Comparison of ENCODE assay signal across 11 cellular contexts in genomic region chr13:41811588-41812021, GRCh38.
DNase-seq lines count a peak whose midpoint lies in the region; ATAC-seq, FAIRE-seq and TF ChIP-seq lines count a peak whose summit lies in the region.
"Had no signal": no experiment of that assay in that cellular context is flagged by ENCODE, and none has a peak within 500 bp of the region (broad histone marks: within the 10 kb centered on the region; RNA-seq: fewer than 3 reads in every experiment).

No MANE protein-coding gene starts in this region.

- FAIRE-seq in frontal cortex (lab: Jason Lieb, UNC): no peak
- FAIRE-seq: keratinocyte had no signal

- no peak overlapping the region for H2AK5ac ChIP-seq in IMR-90 (ENCODE audit: low read depth, low read length)

- no peak overlapping the region for H4K91ac ChIP-seq in IMR-90 (ENCODE audit: insufficient read depth, low read depth, low read length)

- H3K4me2 ChIP-seq in IMR-90 (ENCODE audit: low read depth, low read length): peak overlapping the region; percentile 44; the same call in 1 of the 2 replicates

- H3K36me3 ChIP-seq in IMR-90 (ENCODE audit: control insufficient read depth, insufficient read depth, low read length) (0 out of 2 replicates have a peak, but pooled peaks cover 1% of the 10 kb centered on the region), gastrocnemius medialis (peaks cover 0 to 18% of the 10 kb centered on the region in 2 donors), gastroesophageal sphincter (peaks cover 0 to 38% of the 10 kb centered on the region in 2 donors)

- intact Hi-C loops in IMR-90 (cut with micrococcal nuclease) (no loop called here), gastrocnemius medialis (cut with DNase I; ENCODE audit: low total_unique reads) (no loop called here)

- no peak overlapping the region for H3K18ac ChIP-seq in IMR-90 (ENCODE audit: low read depth, low read length)

- H3K27ac ChIP-seq in IMR-90 (ENCODE audit: insufficient read depth, low read length): no peak overlapping the region
- H3K27ac ChIP-seq in gastrocnemius medialis: peak overlapping the region in 3 of 4 donors; percentile 6 to 44 (median 26)
- peak overlapping the region in 1 of 4 donors; percentile 46 for H3K27ac ChIP-seq in gastroesophageal sphincter
- H3K27ac ChIP-seq: epithelial cell of prostate had no signal

- in situ Hi-C loops in IMR-90 (cut with MboI; ENCODE audit: low sequenced_read_pairs): no loop called here
- in situ Hi-C loops in gastrocnemius medialis (cut with MboI; ENCODE audit: low sequenced_read_pairs in 4 of 4): no loop called here

- H4K5ac ChIP-seq in IMR-90 (ENCODE audit: low read depth, low read length): no peak overlapping the region

- H3K79me1 ChIP-seq in IMR-90 (ENCODE audit: low read depth in 1 of 2, low read length in 2 of 2): peaks cover 0 to 3% of the 10 kb centered on the region in 2 experiments; a peak in 1 of 4 replicates

- ATAC-seq in GM18867 (IDR thresholded peaks at IDR 0.05; ENCODE audit: unreplicated experiment) (peak; percentile 88), GM21723 (IDR thresholded peaks at IDR 0.05; ENCODE audit: unreplicated experiment) (peak; percentile 58), IMR-90 (ENCODE audit: low read depth) (no peak), gastrocnemius medialis (peak in 1 of 2 donors; percentile 49), gastroesophageal sphincter (no peak)

- 50% methylated on average over 1 of the region's 3 CpGs; no CpG with 5 or more reads in 1 of the 2 experiments for WGBS in IMR-90 (ENCODE audit: extremely low coverage in 2 of 2, insufficient read length in 1 of 2), 2 experiments
- WGBS in gastroesophageal sphincter (ENCODE audit: low coverage in 1 of 2), 2 donors: 11 to 16% methylated on average over 3 of the region's 3 CpGs

- H3K27me3 ChIP-seq in IMR-90 (ENCODE audit: control insufficient read depth, insufficient read depth, low read length) (no peaks in the 10 kb centered on the region), gastrocnemius medialis (no peaks in the 10 kb centered on the region), gastroesophageal sphincter (no peaks in the 10 kb centered on the region)

- peaks cover 3% of the 10 kb centered on the region; the same call in 1 of the 2 replicates for H3K9me1 ChIP-seq in IMR-90 (ENCODE audit: insufficient read depth, low read length)

- CTCF ChIA-PET in IMR-90 (lab: Yijun Ruan, JAX): no interaction called here

- no peak for DNase-seq in IMR-90
- no peak for DNase-seq in gastrocnemius medialis
- DNase-seq in frontal cortex (ENCODE audit: low spot score in 2 of 2): no peak
- no peak for DNase-seq in activated naive CD4-positive, alpha-beta T cell treated with Interleukin-2 at 50 U/mL for 16 hours
- DNase-seq: activated CD4-positive, alpha-beta T cell treated with anti-CD3 and anti-CD28 coated beads, Interleukin-2, amount 10 ng/mL, durations not matched to agents 24 days and 14 days; SHP77 treated with DMSO at 0.1 percent for 48 hours had no signal

- no peak overlapping the region for H4K8ac ChIP-seq in IMR-90 (ENCODE audit: low read depth in 2 of 2, low read length in 2 of 2)

- no peak for TF ChIP-seq CTCF in IMR-90 (conservative IDR thresholded peaks at IDR 0.05; ENCODE audit: low read depth, low read length)
- no peak for TF ChIP-seq CTCF in gastrocnemius medialis (IDR thresholded peaks at IDR 0.05 in 4 of 5, conservative IDR thresholded peaks at IDR 0.05 in 1 of 5)
- TF ChIP-seq CTCF in gastroesophageal sphincter (IDR thresholded peaks at IDR 0.05): no peak

- no peak overlapping the region for H3K9ac ChIP-seq in IMR-90 (ENCODE audit: low read depth, low read length)

- TF ChIP-seq POLR2A in IMR-90 (IDR thresholded peaks at IDR 0.05; ENCODE audit: low read depth, low read length) (no peak), gastrocnemius medialis (IDR thresholded peaks at IDR 0.05) (no peak), gastroesophageal sphincter (IDR thresholded peaks at IDR 0.05) (no peak)

- H3K56ac ChIP-seq in IMR-90 (ENCODE audit: extremely low read depth, insufficient read depth, low read length): no peak overlapping the region

- no peak for TF ChIP-seq RAD21 in IMR-90 (IDR thresholded peaks at IDR 0.05; ENCODE audit: low read length)

- H3K14ac ChIP-seq in IMR-90 (replicated peaks; ENCODE audit: low read depth, low read length): no peak overlapping the region

- H4K20me1 ChIP-seq in IMR-90 (ENCODE audit: insufficient read depth, low read length): no peaks in the 10 kb centered on the region

- H2BK15ac ChIP-seq in IMR-90 (ENCODE audit: low read depth, low read length): no peak overlapping the region

- dilution Hi-C loops in IMR-90 (cut with HindIII; ENCODE audit: low sequenced_read_pairs, unreplicated experiment): no loop called here

- H2BK5ac ChIP-seq in IMR-90 (ENCODE audit: low read depth, low read length, poor library complexity, severe bottlenecking): no peak overlapping the region

- H3K9me3 ChIP-seq in IMR-90 (ENCODE audit: control insufficient read depth, insufficient read depth, low read length) (peaks cover 2% of the 10 kb centered on the region; the same call in 1 of the 2 replicates), gastrocnemius medialis (no peaks in the 10 kb centered on the region), gastroesophageal sphincter (no peaks in the 10 kb centered on the region)

- H3K4ac ChIP-seq in IMR-90 (ENCODE audit: low read depth, low read length): no peak overlapping the region

- TF ChIP-seq EP300 in gastroesophageal sphincter (IDR thresholded peaks at IDR 0.05): no peak

- no peak overlapping the region for H2AK9ac ChIP-seq in IMR-90 (replicated peaks; ENCODE audit: low read depth, low read length, poor library complexity)

- H3K4me3 ChIP-seq in IMR-90 (ENCODE audit: insufficient read depth, low read depth, low read length) (no peak overlapping the region), gastrocnemius medialis (no peak overlapping the region), gastroesophageal sphincter (no peak overlapping the region)

- H2AFZ ChIP-seq in IMR-90 (replicated peaks; ENCODE audit: low read length, poor library complexity): no peak overlapping the region

- no peak overlapping the region for H2BK120ac ChIP-seq in IMR-90 (ENCODE audit: low read depth, low read length)

- H3K4me1 ChIP-seq in IMR-90 (ENCODE audit: control insufficient read depth, insufficient read depth, low read length) (peaks cover 2% of the 10 kb centered on the region; the same call in 1 of the 2 replicates), gastrocnemius medialis (peaks cover 12% of the 10 kb centered on the region in 2 donors), gastroesophageal sphincter (peaks cover 0 to 15% (median 4%) of the 10 kb centered on the region in 3 donors)

- no peak overlapping the region for H3K23ac ChIP-seq in IMR-90 (ENCODE audit: low read depth, low read length)

- POLR2A ChIA-PET in IMR-90 (lab: Charles Lee; ENCODE audit: unreplicated experiment): no interaction called here

- H2BK20ac ChIP-seq in IMR-90 (ENCODE audit: low read depth, low read length): no peak overlapping the region

- BruUV-seq in IMR-90 (replicated peaks; lab: Mats Ljungman, UMichigan): no TSS peak

TF ChIP-seq in IMR-90, 13 proteins besides CTCF, POLR2A, EP300 and RAD21:
- no peak for TF ChIP-seq NFE2L2 (IDR thresholded peaks at IDR 0.05; ENCODE audit: low read depth, low read length)
- TF ChIP-seq SMC3 (IDR thresholded peaks at IDR 0.05; ENCODE audit: low read depth, low read length): no peak
- TF ChIP-seq, protein P1, sequence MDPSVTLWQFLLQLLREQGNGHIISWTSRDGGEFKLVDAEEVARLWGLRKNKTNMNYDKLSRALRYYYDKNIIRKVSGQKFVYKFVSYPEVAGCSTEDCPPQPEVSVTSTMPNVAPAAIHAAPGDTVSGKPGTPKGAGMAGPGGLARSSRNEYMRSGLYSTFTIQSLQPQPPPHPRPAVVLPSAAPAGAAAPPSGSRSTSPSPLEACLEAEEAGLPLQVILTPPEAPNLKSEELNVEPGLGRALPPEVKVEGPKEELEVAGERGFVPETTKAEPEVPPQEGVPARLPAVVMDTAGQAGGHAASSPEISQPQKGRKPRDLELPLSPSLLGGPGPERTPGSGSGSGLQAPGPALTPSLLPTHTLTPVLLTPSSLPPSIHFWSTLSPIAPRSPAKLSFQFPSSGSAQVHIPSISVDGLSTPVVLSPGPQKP (IDR thresholded peaks at IDR 0.05; ENCODE audit: borderline replicate concordance, low read depth, low read length): no peak
- TF ChIP-seq CEBPB (IDR thresholded peaks at IDR 0.05; ENCODE audit: low read depth, low read length): no peak
- TF ChIP-seq MAFK (IDR thresholded peaks at IDR 0.05; ENCODE audit: low read depth, low read length): no peak
- TF ChIP-seq FOS (IDR thresholded peaks at IDR 0.05; ENCODE audit: low read depth, low read length): no peak
- no peak for TF ChIP-seq MXI1 (IDR thresholded peaks at IDR 0.05; ENCODE audit: borderline replicate concordance, low read depth, low read length)
- no peak for TF ChIP-seq USF2 (IDR thresholded peaks at IDR 0.05; ENCODE audit: low read depth, low read length)

Comparison
In these comparisons a context has a peak if more than half of its experiments do, and no peak if none do; other contexts are left out.
1. ATAC-seq: peak in GM18867 (single experiment) and GM21723 (single experiment); none in IMR-90 (single experiment) and gastroesophageal sphincter (single experiment).